In the genomic region with DNA sequence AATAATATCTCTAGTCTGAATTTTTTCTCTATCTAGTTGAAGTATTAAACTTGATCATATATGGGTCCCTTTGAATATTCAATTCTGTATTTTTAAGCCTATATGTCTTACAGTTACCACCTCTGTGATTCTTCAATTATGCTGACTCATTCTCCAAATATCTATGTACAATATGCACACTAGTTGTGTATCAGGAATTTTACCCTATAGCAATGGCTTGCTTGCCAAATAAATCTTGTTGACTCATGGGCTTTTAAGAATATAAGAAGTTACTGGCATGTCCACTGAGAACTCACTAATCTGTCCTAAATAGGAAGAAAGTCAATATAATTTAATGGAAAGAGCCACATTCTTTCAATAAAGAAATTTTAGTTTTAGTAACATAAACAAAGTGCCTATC, we compare ENCODE assay signal across 23 cellular contexts.
A peak's percentile ranks its signal among the peaks of the same experiment; 100 is the strongest.
DNase-seq lines count a peak whose midpoint lies in the region; ATAC-seq, FAIRE-seq and TF ChIP-seq lines count a peak whose summit lies in the region.
"Had no signal": no experiment of that assay in that cellular context is flagged by ENCODE, and none has a peak within 500 bp of the region (broad histone marks: within the 10 kb centered on the region; RNA-seq: fewer than 3 reads in every experiment).

No MANE protein-coding gene starts in this region.

- TF ChIP-seq EP300 in tibial nerve (IDR thresholded peaks at IDR 0.05): no peak

- H3K4me3 ChIP-seq in fibroblast of pulmonary artery (replicated peaks; ENCODE audit: low read depth, low read length) (no peak overlapping the region), tibial nerve (no peak overlapping the region)
- H3K4me3 ChIP-seq: coronary artery, prostate gland, upper lobe of left lung had no signal

- ATAC-seq in HG03135 (IDR thresholded peaks at IDR 0.05; ENCODE audit: unreplicated experiment): no peak
- ATAC-seq: natural killer cell had no signal

- H3K4me1 ChIP-seq in tibial nerve: peaks cover 0 to 27% (median 5%) of the 10 kb centered on the region in 4 donors
- H3K4me1 ChIP-seq: prostate gland, upper lobe of left lung had no signal

- no peak for FAIRE-seq in HTR-8/SVneo (lab: Jason Lieb, UNC)
- FAIRE-seq: kidney had no signal

- H3K36me3 ChIP-seq in tibial nerve: peaks cover 0 to 7% (median 0%) of the 10 kb centered on the region in 3 donors
- H3K36me3 ChIP-seq: prostate gland, upper lobe of left lung had no signal

- TF ChIP-seq POLR2A in tibial nerve (IDR thresholded peaks at IDR 0.05): no peak

- H3K27ac ChIP-seq in tibial nerve: no peak overlapping the region
- H3K27ac ChIP-seq: coronary artery, prostate gland, upper lobe of left lung had no signal

- H3K9me3 ChIP-seq in tibial nerve: no peaks in the 10 kb centered on the region
- H3K9me3 ChIP-seq: prostate gland, upper lobe of left lung had no signal

- peak; percentile 4 for DNase-seq in A172 (ENCODE audit: low spot score)
- peak; percentile 8 for DNase-seq in HTR-8/SVneo (ENCODE audit: insufficient read length, low spot score)
- DNase-seq in amniotic epithelial cell (ENCODE audit: low read depth): peak; percentile 21
- peak; percentile 50 for DNase-seq in fibroblast of pulmonary artery (ENCODE audit: low read depth)
- DNase-seq in middle frontal gyrus (ENCODE audit: extremely low spot score, low spot score): no peak
- no peak for DNase-seq in HPDE6-E6E7 (ENCODE audit: extremely low spot score)
- DNase-seq in tibial nerve (ENCODE audit: low spot score in 2 of 2): no peak
- DNase-seq: ACHN; activated CD4-positive, alpha-beta T cell treated with anti-CD3 and anti-CD28 coated beads for 48 hours; activated CD8-positive, alpha-beta memory T cell treated with anti-CD3 and anti-CD28 coated beads, Interleukin-2, amount 50 U/mL, for 4 hours; activated gamma-delta T cell; anterior cingulate cortex; CD4-positive, CD25-positive, alpha-beta regulatory T cell; DMS53; erythroblast; kidney; natural killer cell; NCI-H774; stimulated activated naive CD4-positive, alpha-beta T cell treated with Interleukin-2 at 50 U/mL for 16 hours; upper lobe of left lung had no signal

- TF ChIP-seq CTCF in fibroblast of pulmonary artery (IDR thresholded peaks at IDR 0.05; ENCODE audit: low read length, missing control alignments): no peak
- TF ChIP-seq CTCF in tibial nerve (IDR thresholded peaks at IDR 0.05): no peak

- H3K27me3 ChIP-seq in tibial nerve: no peaks in the 10 kb centered on the region
- H3K27me3 ChIP-seq: upper lobe of left lung had no signal

Comparison
In these comparisons a context has a peak if more than half of its experiments do, and no peak if none do; other contexts are left out.
1. DNase-seq: peak in A172 (single experiment), HTR-8/SVneo (single experiment), amniotic epithelial cell (single experiment) and fibroblast of pulmonary artery (single experiment); none in middle frontal gyrus (single experiment), HPDE6-E6E7 (single experiment) and tibial nerve (0 of 2).